ENCODE assay signal across 8 cellular contexts in the genomic region with DNA sequence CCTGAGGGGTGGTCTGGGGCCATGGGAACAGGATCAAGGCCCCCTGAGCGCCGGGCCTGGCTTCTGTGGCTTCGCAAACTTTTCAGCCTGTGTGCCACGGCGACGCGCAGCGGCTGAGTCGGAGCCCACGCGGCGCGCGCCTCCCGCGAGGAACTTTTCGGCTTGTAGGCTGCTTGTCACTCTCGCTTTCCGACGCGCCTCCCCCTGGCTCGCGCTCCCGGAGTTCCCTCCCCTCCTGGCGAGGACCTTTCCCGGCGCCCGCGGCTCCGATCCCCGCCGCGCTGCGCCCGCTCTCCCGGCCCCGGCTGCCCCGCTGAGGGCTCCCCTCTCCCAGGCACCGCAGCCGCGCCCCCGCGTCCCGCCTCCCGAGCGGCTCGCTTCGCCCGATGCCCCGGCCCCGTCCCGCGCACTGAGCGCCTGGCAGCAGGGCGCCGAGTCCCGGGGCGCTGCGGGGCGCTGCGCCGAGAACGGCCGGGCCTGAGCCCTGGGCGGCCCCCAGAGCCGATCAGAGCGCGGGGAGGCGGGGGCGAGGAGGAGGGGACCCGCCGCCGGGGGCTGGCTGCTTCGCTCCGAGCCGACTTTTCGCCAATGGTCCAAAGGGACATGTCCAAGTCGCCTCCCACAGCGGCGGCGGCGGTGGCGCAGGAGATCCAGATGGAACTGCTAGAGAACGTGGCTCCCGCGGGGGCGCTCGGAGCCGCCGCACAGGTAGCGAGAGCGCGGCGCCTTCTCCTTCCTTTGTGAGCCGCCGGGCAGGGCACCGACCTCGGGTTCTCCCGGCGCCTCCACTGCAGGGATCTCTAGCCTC. TPM values are rescaled to one million over a fixed set of nuclear protein-coding genes. Genes with fewer than 3 reads are reported as not detected.
DNase-seq lines count a peak whose midpoint lies in the region; ATAC-seq and TF ChIP-seq lines count a peak whose summit lies in the region.

A gene (plus strand): TSS at position 276 of the 808 bp plus-strand sequence.

- peak within 1 kb of the TSS; percentile 76 for H3K4me2 ChIP-seq in osteoblast (ENCODE audit: insufficient read depth, low read length)

- H2AFZ ChIP-seq in osteoblast (ENCODE audit: low read length), result peak within 1 kb of the TSS; percentile 68

- no peaks in the 10 kb centered on the region for H3K79me2 ChIP-seq in osteoblast (ENCODE audit: insufficient read depth, low read length)

- TF ChIP-seq CTCF in WI38 (IDR thresholded peaks at IDR 0.05; ENCODE audit: low read depth, low read length) (no peak), osteoblast (IDR thresholded peaks at IDR 0.05; ENCODE audit: extremely low read depth, low read depth, low read length) (no peak)

- ATAC-seq in Right ventricle myocardium superior (ENCODE audit: poor library complexity) (peak; percentile 74), GM18858 (IDR thresholded peaks at IDR 0.05; ENCODE audit: unreplicated experiment) (no peak)

- H3K4me3 ChIP-seq in WI38 (ENCODE audit: low read depth, low read length), result peak within 1 kb of the TSS; percentile 14; the same call in 1 of the 2 replicates
- H3K4me3 ChIP-seq in osteoblast (ENCODE audit: insufficient read depth, low read length), result peak within 1 kb of the TSS; percentile 66

- H3K27me3 ChIP-seq in osteoblast (ENCODE audit: insufficient read depth, low read length), result peaks cover 53% of the 10 kb centered on the region

- no peaks in the 10 kb centered on the region for H4K20me1 ChIP-seq in osteoblast (ENCODE audit: insufficient read depth, low read length)

- H3K9me3 ChIP-seq in osteoblast (ENCODE audit: low read depth, low read length), result no peaks in the 10 kb centered on the region

- H3K4me1 ChIP-seq in osteoblast (ENCODE audit: insufficient read depth, low read length), result peaks cover 4% of the 10 kb centered on the region

- no peaks in the 10 kb centered on the region for H3K36me3 ChIP-seq in osteoblast (ENCODE audit: insufficient read depth, low read length)

- intact Hi-C loops in Right ventricle myocardium superior (cut with DNase I), result loop anchor here (5.0 kb wide), 1 partner anchor 77 kb away; no protein-coding TSS in a partner anchor

- peak; percentile 59 for DNase-seq in NCI-H82 (lab: John Stamatoyannopoulos, UW)
- DNase-seq in NCI-H82 treated with DMSO at 0.1 percent for 48 hours (lab: John Stamatoyannopoulos, UW; ENCODE audit: unreplicated experiment), result no peak
- peak; percentile 82 for DNase-seq in Right ventricle myocardium superior
- peak; percentile 80 for DNase-seq in osteoblast (ENCODE audit: insufficient read length, low spot score, missing footprints)
- no peak for DNase-seq in T-helper 9 cell
- no peak for DNase-seq in NOMO-1 treated with DMSO at 0.1 percent for 48 hours (lab: John Stamatoyannopoulos, UW; ENCODE audit: unreplicated experiment)

- H3K27ac ChIP-seq in osteoblast (ENCODE audit: low read depth, low read length), result no peak within 1 kb of the TSS

RNA-seq across cellular contexts. Expression of the gene that starts here (rescaled TPM):
- total RNA-seq in Right ventricle myocardium superior (45.7 TPM), osteoblast (under 0.01 and 0.88 TPM in 2 replicates)

Comparison
In these comparisons a context has a peak if more than half of its experiments do, and no peak if none do; other contexts are left out.
1. RNA of the gene that starts here (total RNA-seq): 45.7 TPM in Right ventricle myocardium superior (single experiment); under 0.01 to 0.88 TPM in osteoblast; every median in the first group is over 10 times any median in the second.
2. DNase-seq: peak in NCI-H82 (single experiment) and Right ventricle myocardium superior (single experiment); none in NCI-H82 treated with DMSO at 0.1 percent for 48 hours (single experiment), T-helper 9 cell (single experiment) and NOMO-1 treated with DMSO at 0.1 percent for 48 hours (single experiment).
3. Peak in DNase-seq, H3K4me3 ChIP-seq and H3K4me2 ChIP-seq in osteoblast; RNA of the gene not detected or under 1 TPM.